8 cellular contexts compared by ENCODE assay signal in genomic region chr5:34929150-34929719, GRCh38. TPM values are rescaled to one million over a fixed set of nuclear protein-coding genes. Genes with fewer than 3 reads are reported as not detected.
DNase-seq lines count a peak whose midpoint lies in the region; ATAC-seq and TF ChIP-seq lines count a peak whose summit lies in the region.

DNAJC21 (plus strand) TSS chr5:34929559; CDS start chr5:34929820, 261 bp downstream.

- H3K27ac ChIP-seq in foreskin keratinocyte, result peak within 1 kb of the TSS; percentile 64

- H3K27me3 ChIP-seq in foreskin keratinocyte (no peaks in the 10 kb centered on the region), neuron (ENCODE audit: insufficient read depth, low read length) (no peaks in the 10 kb centered on the region)

- H3K4me1 ChIP-seq in foreskin keratinocyte, result peaks cover 16% of the 10 kb centered on the region
- peaks cover 15% of the 10 kb centered on the region for H3K4me1 ChIP-seq in neuron (ENCODE audit: insufficient read depth, low read length)

- peak; percentile 92 for DNase-seq in GF-D8 (lab: John Stamatoyannopoulos, UW)
- peak; percentile 98 for DNase-seq in NB4 (ENCODE audit: low read depth)
- DNase-seq in SK-N-DZ (ENCODE audit: low spot score), result peak; percentile 98
- peak; percentile 98 for DNase-seq in activated naive CD4-positive, alpha-beta T cell treated with Interleukin-2 at 50 U/mL for 16 hours
- DNase-seq in foreskin keratinocyte, result peak; percentile 80 to 92
- peak; percentile 95 for DNase-seq in stromal cell of bone marrow (ENCODE audit: low read depth)

- TF ChIP-seq POLR2A in NB4 (IDR thresholded peaks at IDR 0.05; ENCODE audit: extremely low read depth, insufficient read length), result peak; percentile 55

- no peaks in the 10 kb centered on the region for H3K9me3 ChIP-seq in neuron (ENCODE audit: low read length)

- H2AFZ ChIP-seq in neuron (ENCODE audit: low read depth, low read length), result peak within 1 kb of the TSS; percentile 77

- TF ChIP-seq CTCF in NB4 (IDR thresholded peaks at IDR 0.05; ENCODE audit: low read depth, low read length) (no peak), foreskin keratinocyte (conservative IDR thresholded peaks at IDR 0.05) (no peak)

- peak within 1 kb of the TSS; percentile 90 for H3K4me3 ChIP-seq in NB4 (ENCODE audit: low read depth, low read length)
- peak within 1 kb of the TSS; percentile 95 for H3K4me3 ChIP-seq in neuron (ENCODE audit: low read length)

- ATAC-seq in HG02571 (IDR thresholded peaks at IDR 0.05; ENCODE audit: unreplicated experiment) (peak; percentile 87), foreskin keratinocyte (peak; percentile 93)

- H3K36me3 ChIP-seq in neuron (ENCODE audit: insufficient read depth, low read length), result peaks cover 33% of the 10 kb centered on the region

RNA-seq across cellular contexts. Expression of gene DNAJC21, which starts in this region (rescaled TPM):
- polyA plus RNA-seq in SK-N-DZ (2014; cell fraction: cytosol; rRNA removed), result 36.8 and 43.3 TPM in 2 replicates
- 22.7 and 26.9 TPM in 2 replicates for polyA plus RNA-seq in SK-N-DZ (2014; cell fraction: nucleus; rRNA removed)
- 44.2 and 60.1 TPM in 2 replicates for total RNA-seq in foreskin keratinocyte
- polyA plus RNA-seq in foreskin keratinocyte, result 20.7 and 26.8 TPM in 2 replicates

Comparison
In these comparisons a context has a peak if more than half of its experiments do, and no peak if none do; other contexts are left out.
1. Peak in every context shown above with its lines: DNase-seq, ATAC-seq, H3K4me3 ChIP-seq and H3K27ac ChIP-seq.